In genomic region chr15:89494941-89495637, GRCh38 we compare ENCODE assay signal across 11 cellular contexts. TPM values are rescaled to one million over a fixed set of nuclear protein-coding genes. Genes with fewer than 3 reads are reported as not detected.
DNase-seq lines count a peak whose midpoint lies in the region; FAIRE-seq and TF ChIP-seq lines count a peak whose summit lies in the region.
"Had no signal": no experiment of that assay in that cellular context is flagged by ENCODE, and none has a peak within 500 bp of the region (broad histone marks: within the 10 kb centered on the region; RNA-seq: fewer than 3 reads in every experiment).

No MANE protein-coding gene starts in this region.

- dilution Hi-C loops in mammary epithelial cell (cut with HindIII; ENCODE audit: low sequenced_read_pairs), result no loop called here

- TF ChIP-seq CTCF in MM.1S (IDR thresholded peaks at IDR 0.05; ENCODE audit: low read length) (peak; percentile 58), mammary epithelial cell (conservative IDR thresholded peaks at IDR 0.05 in 1 of 2, IDR thresholded peaks at IDR 0.05 in 1 of 2; ENCODE audit: extremely low read depth in 1 of 2, insufficient read depth in 1 of 2, low read depth in 1 of 2, low read length in 2 of 2) (peak; percentile 54 to 59), osteocyte (IDR thresholded peaks at IDR 0.05) (peak; percentile 39)

- intact Hi-C loops in mammary epithelial cell (cut with micrococcal nuclease), result loop anchor here (1.0 kb wide), 1 partner anchor 61 kb away; no protein-coding TSS in a partner anchor

- in situ Hi-C loops in mammary epithelial cell (cut with MboI; ENCODE audit: low sequenced_read_pairs in 2 of 2), result loop anchor here (10.0 kb wide), 1 partner anchor 60 kb away; no protein-coding TSS in a partner anchor

- H3K9ac ChIP-seq in MM.1S (ENCODE audit: low read length) (no peak overlapping the region), mammary epithelial cell (ENCODE audit: insufficient read depth, low read length) (no peak overlapping the region)

- no peaks in the 10 kb centered on the region for H3K9me3 ChIP-seq in MM.1S (replicated peaks; ENCODE audit: insufficient read depth, low read length)
- H3K9me3 ChIP-seq in mammary epithelial cell (replicated peaks; ENCODE audit: insufficient read depth, low read length), result no peaks in the 10 kb centered on the region
- H3K9me3 ChIP-seq: tibial artery had no signal

- H3K79me2 ChIP-seq in MM.1S (ENCODE audit: low read length) (no peaks in the 10 kb centered on the region), mammary epithelial cell (ENCODE audit: insufficient read depth, low read length) (no peaks in the 10 kb centered on the region)

- H4K20me1 ChIP-seq in MM.1S (ENCODE audit: insufficient read depth, low read length), result no peaks in the 10 kb centered on the region
- H4K20me1 ChIP-seq in mammary epithelial cell (ENCODE audit: insufficient read depth, low read length), result no peaks in the 10 kb centered on the region

- no peaks in the 10 kb centered on the region for H3K9me2 ChIP-seq in MM.1S (replicated peaks; ENCODE audit: insufficient read depth, low read length)

- H3K4me3 ChIP-seq in MM.1S (ENCODE audit: low read length) (no peak overlapping the region), mammary epithelial cell (replicated peaks in 1 of 3; ENCODE audit: insufficient read depth in 1 of 3, low read depth in 2 of 3, low read length in 3 of 3) (no peak overlapping the region)
- H3K4me3 ChIP-seq: tibial artery had no signal

- H2AFZ ChIP-seq in MM.1S (ENCODE audit: low read length), result no peak overlapping the region
- H2AFZ ChIP-seq in mammary epithelial cell (ENCODE audit: low read depth, low read length), result no peak overlapping the region

- H3K4me1 Mint-ChIP-seq in osteocyte (ENCODE audit: unreplicated experiment), result peaks cover 5% of the 10 kb centered on the region

- H3K4me1 ChIP-seq in MM.1S (ENCODE audit: low read length) (peaks cover 8% of the 10 kb centered on the region; the same call in 1 of the 2 replicates), mammary epithelial cell (ENCODE audit: insufficient read depth, low read length) (peaks cover 25% of the 10 kb centered on the region)

- H3K9me3 Mint-ChIP-seq in osteocyte (ENCODE audit: unreplicated experiment), result no peaks in the 10 kb centered on the region

- no peaks in the 10 kb centered on the region for H3K36me3 Mint-ChIP-seq in osteocyte (ENCODE audit: unreplicated experiment)
- H3K36me3 Mint-ChIP-seq: activated naive CD8-positive, alpha-beta T cell had no signal

- BruUV-seq in mammary epithelial cell (replicated peaks; lab: Mats Ljungman, UMichigan), result no TSS peak

- H3K27ac ChIP-seq in MM.1S (ENCODE audit: low read length), result no peak overlapping the region
- H3K27ac ChIP-seq in mammary epithelial cell (ENCODE audit: insufficient read depth, low read depth, low read length), result no peak overlapping the region
- H3K27ac ChIP-seq: tibial artery had no signal

- no peaks in the 10 kb centered on the region for H3F3A ChIP-seq in MM.1S (ENCODE audit: insufficient read depth, low read length)

- no peak overlapping the region for H3K4me3 Mint-ChIP-seq in osteocyte (ENCODE audit: unreplicated experiment)

- H3K4me2 ChIP-seq in MM.1S (ENCODE audit: low read depth, low read length), result peak overlapping the region; percentile 53; the same call in 1 of the 2 replicates
- no peak overlapping the region for H3K4me2 ChIP-seq in mammary epithelial cell (ENCODE audit: insufficient read depth, low read depth, low read length)

- H3K36me3 ChIP-seq in MM.1S (replicated peaks; ENCODE audit: insufficient read depth, low read length), result no peaks in the 10 kb centered on the region
- H3K36me3 ChIP-seq in mammary epithelial cell (ENCODE audit: insufficient read depth, low read length), result no peaks in the 10 kb centered on the region
- H3K36me3 ChIP-seq: tibial artery had no signal

- H3K27ac Mint-ChIP-seq in osteocyte (ENCODE audit: unreplicated experiment), result no peak overlapping the region
- H3K27ac Mint-ChIP-seq: activated naive CD8-positive, alpha-beta T cell had no signal

- CTCF ChIA-PET in mammary epithelial cell (lab: Charles Lee; ENCODE audit: low non-redundant PET), result interaction anchor here (0.8 kb wide), 1 partner anchor 66 kb away, joined by 12 read pairs; no protein-coding TSS in a partner anchor

- WGBS in mammary epithelial cell (ENCODE audit: low coverage, missing lambda C conversion rate), result 83% methylated on average over 7 of the region's 7 CpGs

- H3K27me3 ChIP-seq in MM.1S (replicated peaks; ENCODE audit: insufficient read depth, low read length) (peaks cover 26% of the 10 kb centered on the region), mammary epithelial cell (ENCODE audit: insufficient read depth, low read length) (no peaks in the 10 kb centered on the region)

- peaks cover 38% of the 10 kb centered on the region for H3K27me3 Mint-ChIP-seq in osteocyte (ENCODE audit: unreplicated experiment)

- DNase-seq in activated CD8-positive, alpha-beta memory T cell treated with anti-CD3 and anti-CD28 coated beads for 24 hours, result peak; percentile 56
- DNase-seq in activated CD8-positive, alpha-beta memory T cell treated with anti-CD3 and anti-CD28 coated beads, Interleukin-2, amount 50 U/mL, for 4 hours, result no peak
- peak; percentile 19 for DNase-seq in MM.1S
- no peak for DNase-seq in mammary epithelial cell
- DNase-seq in osteocyte (ENCODE audit: extremely low spot score, unreplicated experiment), result no peak
- no peak for DNase-seq in cerebellar cortex (ENCODE audit: low spot score)
- DNase-seq in GM19239 (ENCODE audit: insufficient read length, low spot score), result no peak
- no peak for DNase-seq in effector CD8-positive, alpha-beta T cell (lab: John Stamatoyannopoulos, UW)

- no peak for FAIRE-seq in GM19239 (lab: Jason Lieb, UNC)

RNA-seq across cellular contexts. Expression of gene RHCG, which starts 1.3 kb away (rescaled TPM):
- total RNA-seq in mammary epithelial cell (1 to 10 TPM in 1 of 2 donors, under 1 TPM in 1; 0.89 to 2.5 TPM), osteocyte (not detected in 2 replicates)
- 1.5 TPM for polyA plus RNA-seq in mammary epithelial cell
- 3.3 TPM for polyA minus RNA-seq in mammary epithelial cell
- total RNA-seq: HT1080 had no signal

Comparison
In these comparisons a context has a peak if more than half of its experiments do, and no peak if none do; other contexts are left out.
1. DNase-seq: peak in activated CD8-positive, alpha-beta memory T cell treated with anti-CD3 and anti-CD28 coated beads for 24 hours (single experiment) and MM.1S (single experiment); none in activated CD8-positive, alpha-beta memory T cell treated with anti-CD3 and anti-CD28 coated beads, Interleukin-2, amount 50 U/mL, for 4 hours (single experiment), mammary epithelial cell (single experiment), osteocyte (single experiment), cerebellar cortex (single experiment), GM19239 (single experiment) and effector CD8-positive, alpha-beta T cell (single experiment).
2. Peak in every context shown above with its lines, with median percentiles within 50 percentile points of each other: CTCF ChIP-seq.